In genomic region chr17:731644-731942, GRCh38 we compare ENCODE assay signal across 8 cellular contexts. TPM values are rescaled to one million over a fixed set of nuclear protein-coding genes. Genes with fewer than 3 reads are reported as not detected.
DNase-seq lines count a peak whose midpoint lies in the region; ATAC-seq and TF ChIP-seq lines count a peak whose summit lies in the region.
"Not testable (repeated sequence)": the region's sequence is repeated elsewhere in the genome, so short reads cannot be mapped to it uniquely, and the experiment has no call there.

No MANE protein-coding gene starts in this region.

- peaks cover 22% of the 10 kb centered on the region for H3K4me1 ChIP-seq in DOHH2 (ENCODE audit: control insufficient read depth, low read length)
- H3K4me1 ChIP-seq in esophagus squamous epithelium, result peaks cover 20 to 65% (median 25%) of the 10 kb centered on the region in 3 donors
- peaks cover 0 to 14% (median 7%) of the 10 kb centered on the region in 4 donors for H3K4me1 ChIP-seq in liver (ENCODE audit: control insufficient read depth in 4 of 4, insufficient read depth in 4 of 4, low read length in 3 of 4)
- not testable (repeated sequence) for H3K4me1 ChIP-seq in parathyroid adenoma

- not testable (repeated sequence) for DNase-seq in astrocyte of the cerebellum (ENCODE audit: low read depth); esophagus squamous epithelium (lab: John Stamatoyannopoulos, UW); type B pancreatic cell (ENCODE audit: extremely low spot score, unreplicated experiment)

- H4K20me1 ChIP-seq in DOHH2 (ENCODE audit: control insufficient read depth, insufficient read depth, low read depth, low read length), result not testable (repeated sequence)

- H3K9me3 Mint-ChIP-seq in T-helper 1 cell treated with Interleukin-12 subunit alpha and Interleukin-12 subunit beta and Interleukin-4 antibody, amounts not matched to agents 30 μg/mL and 1 μg/mL, for 36 hours; type B pancreatic cell: not testable (repeated sequence)

- H3K4me2 ChIP-seq in DOHH2 (ENCODE audit: low read length), result peak overlapping the region; percentile 88
- H3K4me2 ChIP-seq in parathyroid adenoma (ENCODE audit: low read length), result peak overlapping the region; percentile 85

- not testable (repeated sequence) for H3K27me3 Mint-ChIP-seq in T-helper 1 cell treated with Interleukin-12 subunit alpha and Interleukin-12 subunit beta and Interleukin-4 antibody, amounts not matched to agents 30 μg/mL and 1 μg/mL, for 36 hours (ENCODE audit: low read depth); type B pancreatic cell

- peak overlapping the region in 1 of 2 donors; percentile 5 for H3K9ac ChIP-seq in liver (ENCODE audit: low read depth in 1 of 2, low read length in 2 of 2)
- H3K9ac ChIP-seq in parathyroid adenoma, result peak overlapping the region; percentile 61

- not testable (repeated sequence) for H3K9me3 ChIP-seq in DOHH2 (ENCODE audit: control insufficient read depth, insufficient read depth, low read length); esophagus squamous epithelium; liver (ENCODE audit: control insufficient read depth in 4 of 4, low read length in 3 of 4); parathyroid adenoma (ENCODE audit: control insufficient read depth, low read length)

- H2AFZ ChIP-seq in parathyroid adenoma, result peak overlapping the region; percentile 98

- 11% methylated on average over 13 of the region's 16 CpGs; no CpG with 5 or more reads in 1 of the 2 donors for WGBS in esophagus squamous epithelium, 2 donors
- 41% methylated on average over 16 of the region's 16 CpGs for WGBS in liver

- not testable (repeated sequence) for H3K27ac Mint-ChIP-seq in T-helper 1 cell treated with Interleukin-12 subunit alpha and Interleukin-12 subunit beta and Interleukin-4 antibody, amounts not matched to agents 30 μg/mL and 1 μg/mL, for 36 hours
- peak overlapping the region; percentile 53 for H3K27ac Mint-ChIP-seq in type B pancreatic cell

- TF ChIP-seq CTCF in DOHH2 (IDR thresholded peaks at IDR 0.05; ENCODE audit: low read depth, low read length, poor library complexity, severe bottlenecking); astrocyte of the cerebellum (IDR thresholded peaks at IDR 0.05; ENCODE audit: low read depth, low read length, missing control alignments); esophagus squamous epithelium (IDR thresholded peaks at IDR 0.05); liver (IDR thresholded peaks at IDR 0.05; ENCODE audit: low read depth, low read length, missing input control); parathyroid adenoma (IDR thresholded peaks at IDR 0.05); type B pancreatic cell (conservative IDR thresholded peaks at IDR 0.05): not testable (repeated sequence)

- intact Hi-C loops in esophagus squamous epithelium (cut with DNase I), result not testable (repeated sequence)

- not testable (repeated sequence) for TF ChIP-seq RAD21 in liver (IDR thresholded peaks at IDR 0.05)

- H3K9me2 ChIP-seq in DOHH2 (replicated peaks; ENCODE audit: control insufficient read depth, low read length), result not testable (repeated sequence)

- H3K4me3 Mint-ChIP-seq in T-helper 1 cell treated with Interleukin-12 subunit alpha and Interleukin-12 subunit beta and Interleukin-4 antibody, amounts not matched to agents 30 μg/mL and 1 μg/mL, for 36 hours, result peak overlapping the region; percentile 71
- peak overlapping the region; percentile 83 for H3K4me3 Mint-ChIP-seq in type B pancreatic cell

- H3K79me2 ChIP-seq in DOHH2 (ENCODE audit: control insufficient read depth, low read length), result peaks cover 47% of the 10 kb centered on the region
- not testable (repeated sequence) for H3K79me2 ChIP-seq in parathyroid adenoma

- H3K4me3 ChIP-seq in DOHH2 (ENCODE audit: low read length), result peak overlapping the region; percentile 90
- peak overlapping the region; percentile 51 for H3K4me3 ChIP-seq in astrocyte of the cerebellum (ENCODE audit: low read depth, low read length)
- H3K4me3 ChIP-seq in esophagus squamous epithelium, result peak overlapping the region; percentile 79 to 98 (median 90)
- peak overlapping the region; percentile 38 to 91 (median 63) for H3K4me3 ChIP-seq in liver (ENCODE audit: low read depth in 1 of 3, low read length in 3 of 3)
- H3K4me3 ChIP-seq in parathyroid adenoma (ENCODE audit: low read depth, low read length), result peak overlapping the region; percentile 59

- H3F3A ChIP-seq in DOHH2 (ENCODE audit: control insufficient read depth, insufficient read depth), result peaks cover 23% of the 10 kb centered on the region

- H3K36me3 Mint-ChIP-seq in T-helper 1 cell treated with Interleukin-12 subunit alpha and Interleukin-12 subunit beta and Interleukin-4 antibody, amounts not matched to agents 30 μg/mL and 1 μg/mL, for 36 hours (ENCODE audit: low read depth), result not testable (repeated sequence)
- peaks cover 11% of the 10 kb centered on the region for H3K36me3 Mint-ChIP-seq in type B pancreatic cell

- H3K27ac ChIP-seq in DOHH2 (ENCODE audit: low read depth, low read length) (0 out of 2 replicates have a peak overlapping the region, but pooled peaks have one; percentile 4), esophagus squamous epithelium (peak overlapping the region; percentile 90 to 96 (median 93))
- H3K27ac ChIP-seq in liver (ENCODE audit: low read depth in 1 of 2, low read length in 2 of 2); parathyroid adenoma: not testable (repeated sequence)

- peaks cover 18% of the 10 kb centered on the region for H3K4me1 Mint-ChIP-seq in T-helper 1 cell treated with Interleukin-12 subunit alpha and Interleukin-12 subunit beta and Interleukin-4 antibody, amounts not matched to agents 30 μg/mL and 1 μg/mL, for 36 hours (ENCODE audit: low read depth)
- H3K4me1 Mint-ChIP-seq in type B pancreatic cell (ENCODE audit: unreplicated experiment), result peaks cover 23% of the 10 kb centered on the region

- H3K27me3 ChIP-seq in DOHH2 (ENCODE audit: control insufficient read depth, low read length); esophagus squamous epithelium; liver (ENCODE audit: control insufficient read depth in 4 of 4, insufficient read depth in 4 of 4, low read length in 3 of 4); parathyroid adenoma (ENCODE audit: control insufficient read depth, insufficient read depth, low read length): not testable (repeated sequence)

- in situ Hi-C loops in astrocyte of the cerebellum (cut with HindIII; ENCODE audit: low sequenced_read_pairs), result not testable (repeated sequence)

- peaks cover 35% of the 10 kb centered on the region for H3K36me3 ChIP-seq in DOHH2 (ENCODE audit: control insufficient read depth, low read length)
- not testable (repeated sequence) for H3K36me3 ChIP-seq in esophagus squamous epithelium; liver (ENCODE audit: control insufficient read depth in 4 of 4, insufficient read depth in 3 of 4, low read depth in 1 of 4, low read length in 3 of 4); parathyroid adenoma (ENCODE audit: control insufficient read depth, insufficient read depth, low read length)

- peak; percentile 23 for ATAC-seq in HG03342 (IDR thresholded peaks at IDR 0.05; ENCODE audit: unreplicated experiment)

- TF ChIP-seq POLR2A in esophagus squamous epithelium (IDR thresholded peaks at IDR 0.05), result not testable (repeated sequence)

RNA-seq across cellular contexts. Expression of gene TLCD3A, which starts 0.8 kb away (rescaled TPM):
- total RNA-seq in esophagus squamous epithelium (10 to 100 TPM; 12.7 to 31.9 (median 20.9) TPM), liver (1 to 10 TPM; 1.3 to 1.7 TPM), type B pancreatic cell (ENCODE audit: low replicate concordance) (15.0 and 19.3 TPM in 2 replicates)
- polyA plus RNA-seq in liver, result 1 to 10 TPM in 1 of 2 donors, under 1 TPM in 1; 0.57 to 2.3 TPM

RNA-seq across cellular contexts. Expression of gene VPS53, which starts 17.0 kb away (rescaled TPM):
- total RNA-seq in esophagus squamous epithelium (10 to 100 TPM; 20.9 to 28.8 (median 27.6) TPM), liver (10 to 100 TPM; 10.6 to 18.2 TPM), type B pancreatic cell (ENCODE audit: low replicate concordance) (62.1 and 68.0 TPM in 2 replicates)
- polyA plus RNA-seq in liver, result 1 to 10 TPM; 5.1 to 5.4 TPM

RNA-seq across cellular contexts. Expression of gene GEMIN4, which starts 20.5 kb away (rescaled TPM):
- total RNA-seq in esophagus squamous epithelium (10 to 100 TPM; 16.6 to 33.0 (median 20.1) TPM), liver (1 to 10 TPM; 6.5 to 7.0 TPM), type B pancreatic cell (ENCODE audit: low replicate concordance) (26.1 and 34.5 TPM in 2 replicates)
- polyA plus RNA-seq in liver, result 1 to 10 TPM; 2.8 to 5.3 TPM

RNA-seq across cellular contexts. Expression of gene GLOD4, which starts 50.5 kb away (rescaled TPM):
- total RNA-seq in esophagus squamous epithelium (10 to 100 TPM; 37.4 to 89.2 (median 46.0) TPM), liver (10 to 100 TPM; 32.1 to 45.9 TPM), type B pancreatic cell (ENCODE audit: low replicate concordance) (83.1 and 99.4 TPM in 2 replicates)
- polyA plus RNA-seq in liver, result 10 to 100 TPM; 26.1 to 50.5 TPM

RNA-seq across cellular contexts. Expression of gene MRM3, which starts 50.6 kb away (rescaled TPM):
- total RNA-seq in esophagus squamous epithelium, result 10 to 100 TPM; 15.7 to 25.7 (median 18.7) TPM
- 10 to 100 TPM in 1 of 2 donors, 1 to 10 TPM in 1; 8.5 to 16.9 TPM for total RNA-seq in liver
- 10 to 100 TPM; 13.9 to 17.5 TPM for polyA plus RNA-seq in liver
- 17.7 and 21.3 TPM in 2 replicates for total RNA-seq in type B pancreatic cell (ENCODE audit: low replicate concordance)
